Comparison of ENCODE assay signal across 8 cellular contexts in genomic region chr7:100875356-100875751, GRCh38. TPM values are rescaled to one million over a fixed set of nuclear protein-coding genes. Genes with fewer than 3 reads are reported as not detected.
DNase-seq lines count a peak whose midpoint lies in the region; ATAC-seq, FAIRE-seq and TF ChIP-seq lines count a peak whose summit lies in the region.

No MANE protein-coding gene starts in this region.

- H3K27ac Mint-ChIP-seq in T-helper 1 cell treated with Interleukin-12 subunit alpha and Interleukin-12 subunit beta and Interleukin-4 antibody, amounts not matched to agents 30 μg/mL and 1 μg/mL, for 36 hours = peak overlapping the region; percentile 98
- H3K27ac Mint-ChIP-seq in naive thymus-derived CD4-positive, alpha-beta T cell = peak overlapping the region; percentile 97 to 99 (median 98)

- no peaks in the 10 kb centered on the region for H3K27me3 ChIP-seq in naive thymus-derived CD4-positive, alpha-beta T cell (ENCODE audit: control insufficient read depth in 2 of 2, insufficient read depth in 2 of 2, low read length in 2 of 2)

- no peak for TF ChIP-seq RAD21 in A549 (conservative IDR thresholded peaks at IDR 0.05 in 1 of 2, IDR thresholded peaks at IDR 0.05 in 1 of 2)

- under 1% methylated on average over 29 of the region's 39 CpGs for WGBS in A549 (ENCODE audit: missing lambda C conversion rate)

- H3K27ac ChIP-seq in A549 = peak overlapping the region; percentile 95 to 96
- H3K27ac ChIP-seq in naive thymus-derived CD4-positive, alpha-beta T cell (ENCODE audit: low read depth, low read length) = peak overlapping the region; percentile 94

- TF ChIP-seq EP300 in A549 (IDR thresholded peaks at IDR 0.05) = no peak

- peak overlapping the region; percentile 90 for H3K4me2 ChIP-seq in A549

- H3K36me3 Mint-ChIP-seq in T-helper 1 cell treated with Interleukin-12 subunit alpha and Interleukin-12 subunit beta and Interleukin-4 antibody, amounts not matched to agents 30 μg/mL and 1 μg/mL, for 36 hours (ENCODE audit: low read depth) = peaks cover 42% of the 10 kb centered on the region
- H3K36me3 Mint-ChIP-seq in naive thymus-derived CD4-positive, alpha-beta T cell = peaks cover 9 to 34% (median 17%) of the 10 kb centered on the region in 5 donors

- peaks cover 3 to 22% (median 6%) of the 10 kb centered on the region in 3 experiments for H3K36me3 ChIP-seq in naive thymus-derived CD4-positive, alpha-beta T cell (ENCODE audit: control insufficient read depth in 2 of 3, insufficient read depth in 3 of 3, low read length in 3 of 3)

- TF ChIP-seq POLR2A in A549 (IDR thresholded peaks at IDR 0.05; ENCODE audit: low read length) = no peak

- ATAC-seq in A549 = peak; percentile 49 to 57
- ATAC-seq in GM18511 (IDR thresholded peaks at IDR 0.05; ENCODE audit: unreplicated experiment) = peak; percentile 38
- peak; percentile 27 for ATAC-seq in HG03066 (IDR thresholded peaks at IDR 0.05; ENCODE audit: low read depth, unreplicated experiment)
- ATAC-seq in naive thymus-derived CD4-positive, alpha-beta T cell = peak; percentile 23

- no peaks in the 10 kb centered on the region for H3K27me3 Mint-ChIP-seq in T-helper 1 cell treated with Interleukin-12 subunit alpha and Interleukin-12 subunit beta and Interleukin-4 antibody, amounts not matched to agents 30 μg/mL and 1 μg/mL, for 36 hours (ENCODE audit: low read depth)
- H3K27me3 Mint-ChIP-seq in naive thymus-derived CD4-positive, alpha-beta T cell = no peaks in the 10 kb centered on the region

- POLR2A ChIA-PET in A549 (lab: Yijun Ruan, JAX) = interaction anchor here (0.5 to 2.3 kb wide), 27 partner anchors 8 to 465 kb away, joined by 3 to 106 read pairs (median 4); partner anchors contain the start of genes EPHB4, MEPCE, POP7 and SERPINE1
- POLR2A ChIA-PET in naive thymus-derived CD4-positive, alpha-beta T cell (lab: Charles Lee) = interaction anchor here (0.6 to 7.6 kb wide), 19 partner anchors 8 to 1996 kb away, joined by 3 to 161 read pairs (median 4); partner anchors contain the start of genes FBXO24, LRCH4, PLOD3 and SLC12A9

- peaks cover 9% of the 10 kb centered on the region for H3K4me1 ChIP-seq in A549
- H3K4me1 ChIP-seq in naive thymus-derived CD4-positive, alpha-beta T cell (ENCODE audit: control insufficient read depth in 2 of 2, insufficient read depth in 2 of 2, low read length in 2 of 2) = peaks cover 22 to 30% of the 10 kb centered on the region in 2 donors

- FAIRE-seq in A549 (lab: Jason Lieb, UNC) = no peak

- H3K4me1 Mint-ChIP-seq in T-helper 1 cell treated with Interleukin-12 subunit alpha and Interleukin-12 subunit beta and Interleukin-4 antibody, amounts not matched to agents 30 μg/mL and 1 μg/mL, for 36 hours (ENCODE audit: low read depth) = peaks cover 35% of the 10 kb centered on the region
- H3K4me1 Mint-ChIP-seq in naive thymus-derived CD4-positive, alpha-beta T cell = peaks cover 32 to 59% (median 57%) of the 10 kb centered on the region in 7 donors

- TF ChIP-seq CTCF in A549 (IDR thresholded peaks at IDR 0.05) = no peak
- TF ChIP-seq CTCF in epithelial cell of esophagus (IDR thresholded peaks at IDR 0.05; ENCODE audit: insufficient read depth, low read depth, low read length, missing control alignments) = no peak

- intact Hi-C loops in naive thymus-derived CD4-positive, alpha-beta T cell (cut with micrococcal nuclease) = loop anchor here (1.0 to 10.0 kb wide), 9 partner anchors 8 to 447 kb away; partner anchors contain the start of genes SLC12A9 (in 2 of the 2), UFSP1 (in 2 of the 2), FIS1 (in 1 of the 2) and MEPCE (in 1 of the 2)

- peak overlapping the region; percentile 96 for H3K4me3 Mint-ChIP-seq in T-helper 1 cell treated with Interleukin-12 subunit alpha and Interleukin-12 subunit beta and Interleukin-4 antibody, amounts not matched to agents 30 μg/mL and 1 μg/mL, for 36 hours
- H3K4me3 Mint-ChIP-seq in naive thymus-derived CD4-positive, alpha-beta T cell = peak overlapping the region; percentile 96 to 100 (median 98)

- no peaks in the 10 kb centered on the region for H3K9me3 ChIP-seq in A549
- H3K9me3 ChIP-seq in naive thymus-derived CD4-positive, alpha-beta T cell (ENCODE audit: control insufficient read depth in 2 of 3, low read length in 3 of 3) = no peaks in the 10 kb centered on the region

- no peak for DNase-seq in A549 (ENCODE audit: low read depth in 1 of 2, low spot score in 1 of 2)
- DNase-seq in epithelial cell of esophagus (ENCODE audit: low read depth) = peak; percentile 28
- peak in 4 of 9 donors; percentile 22 to 49 (median 29) for DNase-seq in naive thymus-derived CD4-positive, alpha-beta T cell
- no peak for DNase-seq in T1000 (lab: John Stamatoyannopoulos, UW)
- DNase-seq in 8988T = no peak

- H3K4me3 ChIP-seq in A549 (peak overlapping the region; percentile 98), epithelial cell of esophagus (ENCODE audit: low read length) (peak overlapping the region; percentile 89)
- peak overlapping the region; percentile 78 for H3K4me3 ChIP-seq in naive thymus-derived CD4-positive, alpha-beta T cell (ENCODE audit: low read length)

- no peaks in the 10 kb centered on the region for H3K9me3 Mint-ChIP-seq in T-helper 1 cell treated with Interleukin-12 subunit alpha and Interleukin-12 subunit beta and Interleukin-4 antibody, amounts not matched to agents 30 μg/mL and 1 μg/mL, for 36 hours
- H3K9me3 Mint-ChIP-seq in naive thymus-derived CD4-positive, alpha-beta T cell = peaks cover 0 to 6% (median 0%) of the 10 kb centered on the region in 11 donors

- CTCF ChIA-PET in A549 (lab: Yijun Ruan, JAX) = interaction anchor here (0.8 to 2.6 kb wide), 9 partner anchors 11 to 269 kb away, joined by 3 to 13 read pairs (median 5); partner anchors contain the start of gene SLC12A9
- CTCF ChIA-PET in naive thymus-derived CD4-positive, alpha-beta T cell (lab: Charles Lee) = interaction anchor here (1.0 to 1.5 kb wide), 3 partner anchors 12 to 170 kb away, joined by 3 to 6 read pairs (median 3); partner anchors contain the start of gene SLC12A9

TF ChIP-seq in A549, 52 proteins besides CTCF, POLR2A, EP300 and RAD21 (continues in another document):
- no peak for TF ChIP-seq HOXA7 (CRISPR knock-in tag; IDR thresholded peaks at IDR 0.05)
- TF ChIP-seq ESRRA (IDR thresholded peaks at IDR 0.05; ENCODE audit: borderline replicate concordance, low read length) = no peak
- peak; percentile 53 for TF ChIP-seq CHD2 (IDR thresholded peaks at IDR 0.05; ENCODE audit: low read length, partially characterized antibody)
- TF ChIP-seq RARB (CRISPR knock-in tag; IDR thresholded peaks at IDR 0.05) = no peak
- no peak for TF ChIP-seq NFE2L2 (conservative IDR thresholded peaks at IDR 0.05; ENCODE audit: low read length)
- TF ChIP-seq, protein P1, sequence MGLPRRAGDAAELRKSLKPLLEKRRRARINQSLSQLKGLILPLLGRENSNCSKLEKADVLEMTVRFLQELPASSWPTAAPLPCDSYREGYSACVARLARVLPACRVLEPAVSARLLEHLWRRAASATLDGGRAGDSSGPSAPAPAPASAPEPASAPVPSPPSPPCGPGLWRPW (IDR thresholded peaks at IDR 0.05) = no peak
- no peak for TF ChIP-seq NR3C1 (IDR thresholded peaks at IDR 0.05)
- TF ChIP-seq KDM5A (IDR thresholded peaks at IDR 0.05) = no peak
- TF ChIP-seq JUN (IDR thresholded peaks at IDR 0.05) = 0 out of 5 replicates have a peak, but pooled peaks of 1 of the 2 experiments have one; percentile 25

RNA-seq across cellular contexts. Expression of gene SRRT, which starts 0.5 kb away (rescaled TPM):
- polyA plus RNA-seq in A549 (2011; rRNA removed) (49.9 and 52.2 TPM in 2 replicates), A549 (2017; fragmentation: RNase III; extraction: RNeasy Plus Mini Kit Qiagen cat#74134 plus additional on column Dnase treatment) (153 to 194 TPM (median 182 TPM) in 3 replicates)
- polyA plus RNA-seq in A549 (2012; cell fraction: cytosol; rRNA removed) = 87.7 and 96.2 TPM in 2 replicates
- 252 and 279 TPM in 2 replicates for polyA plus RNA-seq in A549 (2012; cell fraction: nucleus; rRNA removed)
- polyA minus RNA-seq in A549 (2011; rRNA and poly(A)+ RNA removed) = 58.3 and 64.1 TPM in 2 replicates
- total RNA-seq in naive thymus-derived CD4-positive, alpha-beta T cell = 100 to 1,000 TPM; 212 to 271 (median 261) TPM
- polyA plus RNA-seq in naive thymus-derived CD4-positive, alpha-beta T cell = 10 to 100 TPM; 43.6 to 64.4 TPM

RNA-seq across cellular contexts. Expression of gene TRIP6, which starts 8.2 kb away (rescaled TPM):
- polyA plus RNA-seq in A549 (2011; rRNA removed) (14.8 and 18.0 TPM in 2 replicates), A549 (2017; fragmentation: RNase III; extraction: RNeasy Plus Mini Kit Qiagen cat#74134 plus additional on column Dnase treatment) (38.2 to 38.5 TPM (median 38.3 TPM) in 3 replicates)
- 40.0 and 46.3 TPM in 2 replicates for polyA plus RNA-seq in A549 (2012; cell fraction: cytosol; rRNA removed)
- polyA plus RNA-seq in A549 (2012; cell fraction: nucleus; rRNA removed) = 46.1 and 58.6 TPM in 2 replicates
- polyA minus RNA-seq in A549 (2011; rRNA and poly(A)+ RNA removed) = 11.3 and 11.6 TPM in 2 replicates
- total RNA-seq in naive thymus-derived CD4-positive, alpha-beta T cell = 10 to 100 TPM in 4 of 5 experiments, 1 to 10 TPM in 1; 8.0 to 28.1 (median 10.4) TPM
- polyA plus RNA-seq in naive thymus-derived CD4-positive, alpha-beta T cell = 1 to 10 TPM; 3.4 to 3.9 TPM

RNA-seq across cellular contexts. Expression of gene UFSP1, which starts 14.2 kb away (rescaled TPM):
- polyA plus RNA-seq in A549 (2011; rRNA removed) (1.1 and 1.9 TPM in 2 replicates), A549 (2017; fragmentation: RNase III; extraction: RNeasy Plus Mini Kit Qiagen cat#74134 plus additional on column Dnase treatment) (6.1 to 7.1 TPM (median 6.9 TPM) in 3 replicates)
- polyA plus RNA-seq in A549 (2012; cell fraction: cytosol; rRNA removed) = 4.1 and 5.9 TPM in 2 replicates
- 4.9 and 7.9 TPM in 2 replicates for polyA plus RNA-seq in A549 (2012; cell fraction: nucleus; rRNA removed)
- polyA minus RNA-seq in A549 (2011; rRNA and poly(A)+ RNA removed) = 3.3 and 4.2 TPM in 2 replicates
- total RNA-seq in naive thymus-derived CD4-positive, alpha-beta T cell = 10 to 100 TPM in 1 of 5 experiments, 1 to 10 TPM in 4; 2.1 to 11.1 (median 3.5) TPM
- polyA plus RNA-seq in naive thymus-derived CD4-positive, alpha-beta T cell = 1 to 10 TPM in 1 of 2 donors, under 1 TPM in 1; 0.99 to 1.9 TPM

RNA-seq across cellular contexts. Expression of gene ACHE, which starts 20.3 kb away (rescaled TPM):
- 0.17 and 0.26 TPM in 2 replicates for polyA plus RNA-seq in A549 (2011; rRNA removed)
- 1.2 and 1.4 TPM in 2 replicates for polyA plus RNA-seq in A549 (2012; cell fraction: cytosol; rRNA removed)
- polyA plus RNA-seq in A549 (2012; cell fraction: nucleus; rRNA removed) = 9.1 and 11.7 TPM in 2 replicates
- 0.62 to 0.92 TPM (median 0.69 TPM) in 3 replicates for polyA plus RNA-seq in A549 (2017; fragmentation: RNase III; extraction: RNeasy Plus Mini Kit Qiagen cat#74134 plus additional on column Dnase treatment)
- polyA minus RNA-seq in A549 (2011; rRNA and poly(A)+ RNA removed) = 0.44 and 0.91 TPM in 2 replicates
- under 1 TPM in 3 of 5 experiments, not detected in 2; 0.11 to 0.32 (median 0.22) TPM for total RNA-seq in naive thymus-derived CD4-positive, alpha-beta T cell
- polyA plus RNA-seq in naive thymus-derived CD4-positive, alpha-beta T cell = not detected

RNA-seq across cellular contexts. Expression of gene SLC12A9, which starts 22.8 kb away (rescaled TPM):
- polyA plus RNA-seq in A549 (2011; rRNA removed) (6.2 and 7.0 TPM in 2 replicates), A549 (2017; fragmentation: RNase III; extraction: RNeasy Plus Mini Kit Qiagen cat#74134 plus additional on column Dnase treatment) (12.1 to 14.3 TPM (median 13.4 TPM) in 3 replicates)
- 12.3 and 17.1 TPM in 2 replicates for polyA plus RNA-seq in A549 (2012; cell fraction: cytosol; rRNA removed)
- 68.4 and 69.7 TPM in 2 replicates for polyA plus RNA-seq in A549 (2012; cell fraction: nucleus; rRNA removed)
- 11.3 and 17.6 TPM in 2 replicates for polyA minus RNA-seq in A549 (2011; rRNA and poly(A)+ RNA removed)
- 10 to 100 TPM; 50.4 to 78.6 (median 62.7) TPM for total RNA-seq in naive thymus-derived CD4-positive, alpha-beta T cell
- polyA plus RNA-seq in naive thymus-derived CD4-positive, alpha-beta T cell = 1 to 10 TPM; 5.0 to 7.8 TPM
